In genomic region chr17:48575066-48575582, GRCh38 we compare ENCODE assay signal across 1 cellular context.
TF ChIP-seq lines count a peak whose summit lies in the region.

No MANE protein-coding gene starts in this region.

TF ChIP-seq in HEK293, 187 proteins besides CTCF, POLR2A, EP300 and RAD21 (continued from another document and continues in another):
- TF ChIP-seq ZBTB11 (tag by site-specific recombination; conservative IDR thresholded peaks at IDR 0.05; ENCODE audit: low read depth) = peak; percentile 39; the same call in 1 of the 2 replicates
- TF ChIP-seq ZNF18 (tag by site-specific recombination; IDR thresholded peaks at IDR 0.05) = peak; percentile 76; the same call in 1 of the 2 replicates
- peak; percentile 80 for TF ChIP-seq ZNF24 (tag by site-specific recombination; IDR thresholded peaks at IDR 0.05)
- TF ChIP-seq ZBTB26 (tag by site-specific recombination; optimal IDR thresholded peaks at IDR 0.05) = no peak
- peak; percentile 98 for TF ChIP-seq INSM2 (tag by site-specific recombination; IDR thresholded peaks at IDR 0.05)
- no peak for TF ChIP-seq ZNF16 (tag by site-specific recombination; IDR thresholded peaks at IDR 0.05; ENCODE audit: low read depth)
- TF ChIP-seq TSHZ1 (tag by site-specific recombination; IDR thresholded peaks at IDR 0.05; ENCODE audit: borderline replicate concordance) = peak; percentile 68; the same call in 1 of the 2 replicates
- peak; percentile 21; the same call in 1 of the 2 replicates for TF ChIP-seq ZNF423 (tag by site-specific recombination; IDR thresholded peaks at IDR 0.05)
- no peak for TF ChIP-seq ZBTB6 (tag by site-specific recombination; IDR thresholded peaks at IDR 0.05)
- no peak for TF ChIP-seq BCL6B (tag by site-specific recombination; IDR thresholded peaks at IDR 0.05)
- no peak for TF ChIP-seq ZNF747 (tag by site-specific recombination; IDR thresholded peaks at IDR 0.05)
- TF ChIP-seq ZNF211 (tag by site-specific recombination; IDR thresholded peaks at IDR 0.05; ENCODE audit: low read depth) = no peak
- TF ChIP-seq ZBTB44 (tag by site-specific recombination; IDR thresholded peaks at IDR 0.05) = no peak; the same call in 1 of the 2 replicates
- peak; percentile 78 for TF ChIP-seq PATZ1 (tag by site-specific recombination; IDR thresholded peaks at IDR 0.05)
- TF ChIP-seq ZIC2 (tag by site-specific recombination; IDR thresholded peaks at IDR 0.05) = peak; percentile 68
- no peak for TF ChIP-seq AEBP2 (tag by site-specific recombination; IDR thresholded peaks at IDR 0.05; ENCODE audit: borderline replicate concordance)
- peak; percentile 76 for TF ChIP-seq GLI2 (tag by site-specific recombination; IDR thresholded peaks at IDR 0.05; ENCODE audit: borderline replicate concordance, low read depth)
- TF ChIP-seq ZNF529 (tag by site-specific recombination; IDR thresholded peaks at IDR 0.05; ENCODE audit: insufficient replicate concordance) = no peak
- TF ChIP-seq ZNF416 (tag by site-specific recombination; IDR thresholded peaks at IDR 0.05) = no peak
- TF ChIP-seq EGR2 (tag by site-specific recombination; IDR thresholded peaks at IDR 0.05; ENCODE audit: low read depth) = no peak
- TF ChIP-seq ZNF266 (tag by site-specific recombination; IDR thresholded peaks at IDR 0.05; ENCODE audit: low read depth) = no peak
- no peak for TF ChIP-seq ZNF133 (tag by site-specific recombination; IDR thresholded peaks at IDR 0.05)
- TF ChIP-seq ZBTB10 (tag by site-specific recombination; IDR thresholded peaks at IDR 0.05) = no peak
- TF ChIP-seq ZNF791 (tag by site-specific recombination; IDR thresholded peaks at IDR 0.05) = no peak
- TF ChIP-seq GFI1B (tag by site-specific recombination; IDR thresholded peaks at IDR 0.05) = peak; percentile 88
- TF ChIP-seq ZNF2 (tag by site-specific recombination; IDR thresholded peaks at IDR 0.05) = no peak
- peak; percentile 59 for TF ChIP-seq ZNF629 (tag by site-specific recombination; IDR thresholded peaks at IDR 0.05)
- no peak; the same call in 1 of the 2 replicates for TF ChIP-seq ZSCAN16 (tag by site-specific recombination; IDR thresholded peaks at IDR 0.05)
- TF ChIP-seq SALL2 (tag by site-specific recombination; IDR thresholded peaks at IDR 0.05; ENCODE audit: borderline replicate concordance) = no peak
